In the genomic region with DNA sequence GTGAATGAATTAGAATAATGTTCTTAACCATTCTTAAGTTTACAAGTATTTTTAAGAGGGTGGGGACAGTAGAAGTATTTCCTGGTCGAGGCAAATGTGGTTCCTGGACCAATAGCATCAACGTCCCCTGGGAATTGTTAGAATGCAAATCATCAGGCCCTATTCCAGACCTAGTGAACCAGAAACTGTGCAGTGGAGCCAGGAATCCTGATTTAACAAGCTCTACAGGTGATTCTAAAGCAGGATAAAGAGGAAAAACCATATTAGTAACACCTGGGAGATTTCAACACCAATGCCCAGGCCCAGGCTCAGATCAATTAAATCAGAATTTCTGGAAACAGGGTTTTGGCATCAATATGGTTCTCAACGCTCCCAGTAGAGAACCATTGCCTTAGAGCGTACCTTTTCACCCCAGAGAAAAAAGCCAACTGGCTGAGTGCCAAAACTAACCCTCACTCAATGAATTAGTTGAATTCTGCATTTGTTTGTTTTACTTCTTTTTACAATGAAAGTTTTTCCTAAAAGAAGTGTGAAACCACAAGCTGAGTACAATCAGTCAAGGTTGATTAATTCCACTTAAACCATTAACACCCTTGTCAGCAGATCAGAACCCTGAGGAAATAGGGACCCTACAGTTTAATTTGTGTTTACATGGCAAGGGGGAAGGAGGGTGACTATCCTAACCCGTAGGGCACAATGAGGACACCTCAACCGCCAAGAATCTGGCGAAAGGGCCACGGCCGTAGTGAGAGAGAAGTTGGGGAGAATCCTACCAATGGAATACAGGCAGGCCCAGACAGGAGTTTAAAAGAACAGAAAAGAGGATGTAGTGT, we compare ENCODE assay signal across 15 cellular contexts. TPM values are rescaled to one million over a fixed set of nuclear protein-coding genes. Genes with fewer than 3 reads are reported as not detected.
DNase-seq lines count a peak whose midpoint lies in the region; ATAC-seq and TF ChIP-seq lines count a peak whose summit lies in the region.
"Had no signal": no experiment of that assay in that cellular context is flagged by ENCODE, and none has a peak within 500 bp of the region (broad histone marks: within the 10 kb centered on the region; RNA-seq: fewer than 3 reads in every experiment).

No MANE protein-coding gene starts in this region.

- DNase-seq in mammary epithelial cell (peak; percentile 94), SIG-M5 (lab: John Stamatoyannopoulos, UW) (no peak), left cardiac atrium (no peak), natural killer cell (no peak), C1 segment of cervical spinal cord (lab: John Stamatoyannopoulos, UW) (no peak)
- DNase-seq: activated CD4-positive, alpha-beta T cell treated with anti-CD3 and anti-CD28 coated beads for 4 hours; effector memory CD4-positive, alpha-beta T cell; MM.1S; RPMI8226 had no signal

- dilution Hi-C loops in mammary epithelial cell (cut with HindIII; ENCODE audit: low sequenced_read_pairs): no loop called here

- TF ChIP-seq CTCF in mammary epithelial cell (conservative IDR thresholded peaks at IDR 0.05 in 1 of 2, IDR thresholded peaks at IDR 0.05 in 1 of 2; ENCODE audit: extremely low read depth in 1 of 2, insufficient read depth in 1 of 2, low read depth in 1 of 2, low read length in 2 of 2) (no peak), natural killer cell (IDR thresholded peaks at IDR 0.05) (no peak)

- peaks cover 0 to 10% (median 10%) of the 10 kb centered on the region in 10 experiments; a peak in 14 of 20 replicates for H3K4me1 ChIP-seq in BLaER1 treated with 17β-estradiol and CSF1 and Interleukin-3, amounts not matched to agents 10 nM and 100 nM
- peaks cover 18% of the 10 kb centered on the region for H3K4me1 ChIP-seq in mammary epithelial cell (ENCODE audit: insufficient read depth, low read length)
- H3K4me1 ChIP-seq: parathyroid adenoma had no signal

- no peaks in the 10 kb centered on the region for H3K9me3 Mint-ChIP-seq in natural killer cell

- ATAC-seq in GM19463 (IDR thresholded peaks at IDR 0.05; ENCODE audit: unreplicated experiment): peak; percentile 75
- peak; percentile 66 for ATAC-seq in HG03354 (IDR thresholded peaks at IDR 0.05; ENCODE audit: poor library complexity, severe bottlenecking, unreplicated experiment)
- ATAC-seq in left cardiac atrium: no peak
- no peak for ATAC-seq in natural killer cell

- no peak overlapping the region for H3K9ac ChIP-seq in BLaER1 treated with 17β-estradiol and CSF1 and Interleukin-3, amounts not matched to agents 10 nM and 100 nM
- H3K9ac ChIP-seq in mammary epithelial cell (ENCODE audit: insufficient read depth, low read length): peak overlapping the region; percentile 30
- H3K9ac ChIP-seq: parathyroid adenoma had no signal

- CTCF ChIA-PET in mammary epithelial cell (lab: Charles Lee; ENCODE audit: low non-redundant PET): interaction anchor here (0.5 kb wide), 1 partner anchor 502 kb away, joined by 3 read pairs; no protein-coding TSS in a partner anchor

- no peak overlapping the region for H3K4me3 ChIP-seq in BLaER1 treated with 17β-estradiol and CSF1 and Interleukin-3, amounts not matched to agents 10 nM and 100 nM
- H3K4me3 ChIP-seq in mammary epithelial cell (replicated peaks in 1 of 3; ENCODE audit: insufficient read depth in 1 of 3, low read depth in 2 of 3, low read length in 3 of 3): peak overlapping the region in 1 of 3 experiments; percentile 13

- H3K4me3 Mint-ChIP-seq in natural killer cell: no peak overlapping the region
- H3K4me3 Mint-ChIP-seq: activated naive CD8-positive, alpha-beta T cell had no signal

- no peaks in the 10 kb centered on the region for H3K36me3 ChIP-seq in BLaER1 treated with 17β-estradiol and CSF1 and Interleukin-3, amounts not matched to agents 10 nM and 100 nM
- no peaks in the 10 kb centered on the region for H3K36me3 ChIP-seq in mammary epithelial cell (ENCODE audit: insufficient read depth, low read length)

- no peak overlapping the region for H3K27ac Mint-ChIP-seq in natural killer cell
- H3K27ac Mint-ChIP-seq: activated naive CD8-positive, alpha-beta T cell had no signal

- peak overlapping the region in 8 of 11 experiments; percentile 1 to 62 (median 48); a peak in 15 of 22 replicates for H3K4me2 ChIP-seq in BLaER1 treated with 17β-estradiol and CSF1 and Interleukin-3, amounts not matched to agents 10 nM and 100 nM
- peak overlapping the region; percentile 64 for H3K4me2 ChIP-seq in mammary epithelial cell (ENCODE audit: insufficient read depth, low read depth, low read length)

- peak overlapping the region; percentile 50 for H2AFZ ChIP-seq in mammary epithelial cell (ENCODE audit: low read depth, low read length)
- H2AFZ ChIP-seq: parathyroid adenoma had no signal

- no peaks in the 10 kb centered on the region for H3K9me3 ChIP-seq in BLaER1 treated with 17β-estradiol and CSF1 and Interleukin-3, amounts not matched to agents 10 nM and 100 nM (replicated peaks in 1 of 11)
- no peaks in the 10 kb centered on the region for H3K9me3 ChIP-seq in mammary epithelial cell (replicated peaks; ENCODE audit: insufficient read depth, low read length)

- TSS peak; percentile 61 for BruUV-seq in mammary epithelial cell (replicated peaks; lab: Mats Ljungman, UMichigan)

- H3K4me1 Mint-ChIP-seq in natural killer cell: no peaks in the 10 kb centered on the region

- WGBS in mammary epithelial cell (ENCODE audit: low coverage, missing lambda C conversion rate): 3% methylated on average over 9 of the region's 9 CpGs

- peaks cover 9 to 12% of the 10 kb centered on the region in 2 donors for H3K27me3 Mint-ChIP-seq in natural killer cell (ENCODE audit: low read depth in 2 of 2)

- H3K27ac ChIP-seq in BLaER1 treated with 17β-estradiol and CSF1 and Interleukin-3, amounts not matched to agents 10 nM and 100 nM: no peak overlapping the region
- peak overlapping the region; percentile 89 for H3K27ac ChIP-seq in mammary epithelial cell (ENCODE audit: insufficient read depth, low read depth, low read length)
- H3K27ac ChIP-seq: C4-2B, parathyroid adenoma had no signal

- in situ Hi-C loops in mammary epithelial cell (cut with MboI; ENCODE audit: low sequenced_read_pairs in 2 of 2): no loop called here

- no peaks in the 10 kb centered on the region for H3K27me3 ChIP-seq in BLaER1 treated with 17β-estradiol and CSF1 and Interleukin-3, amounts not matched to agents 10 nM and 100 nM
- no peaks in the 10 kb centered on the region for H3K27me3 ChIP-seq in mammary epithelial cell (ENCODE audit: insufficient read depth, low read length)

- no peaks in the 10 kb centered on the region for H3K79me2 ChIP-seq in mammary epithelial cell (ENCODE audit: insufficient read depth, low read length)
- H3K79me2 ChIP-seq: parathyroid adenoma had no signal

- intact Hi-C loops in mammary epithelial cell (cut with micrococcal nuclease): loop anchor here (1.0 to 2.0 kb wide), 3 partner anchors 10 to 35 kb away; partner anchors contain the start of genes LOC128125822 and PTP4A1
- intact Hi-C loops in left cardiac atrium (cut with DNase I): no loop called here
- intact Hi-C loops in natural killer cell (cut with micrococcal nuclease): no loop called here

- no peaks in the 10 kb centered on the region for H4K20me1 ChIP-seq in BLaER1 treated with 17β-estradiol and CSF1 and Interleukin-3, amounts not matched to agents 10 nM and 100 nM
- no peaks in the 10 kb centered on the region for H4K20me1 ChIP-seq in mammary epithelial cell (ENCODE audit: insufficient read depth, low read length)

- H3K36me3 Mint-ChIP-seq in natural killer cell: no peaks in the 10 kb centered on the region

RNA-seq across cellular contexts. Expression of gene PTP4A1, which starts 34.9 kb away (rescaled TPM):
- 100 to 1,000 TPM in 1 of 2 donors, 10 to 100 TPM in 1; 90.2 to 175 TPM for total RNA-seq in mammary epithelial cell
- polyA plus RNA-seq in mammary epithelial cell: 42.2 TPM
- polyA minus RNA-seq in mammary epithelial cell: 130 TPM
- 10 to 100 TPM; 24.9 to 41.1 TPM for total RNA-seq in left cardiac atrium
- 100 to 1,000 TPM; 113 to 185 (median 130) TPM for total RNA-seq in natural killer cell

Comparison
In these comparisons a context has a peak if more than half of its experiments do, and no peak if none do; other contexts are left out.
1. ATAC-seq: peak in GM19463 (single experiment) and HG03354 (single experiment); none in left cardiac atrium (0 of 2) and natural killer cell (0 of 3).